20 cellular contexts compared by ENCODE assay signal in genomic region chr11:10410106-10410843, GRCh38. TPM values are rescaled to one million over a fixed set of nuclear protein-coding genes. Genes with fewer than 3 reads are reported as not detected.
"Had no signal": no experiment of that assay in that cellular context is flagged by ENCODE, and none has a peak within 500 bp of the region (broad histone marks: within the 10 kb centered on the region; RNA-seq: fewer than 3 reads in every experiment).

No MANE protein-coding gene starts in this region.

- H3K4me3 Mint-ChIP-seq: endodermal cell; stimulated activated naive B cell treated with anti-CD40 and anti-IgM and Interleukin-4, amounts not matched to agents 10 μg/mL and 1 μg/mL and 100 μg/mL, for 72 hours; stimulated activated naive CD8-positive, alpha-beta T cell treated with anti-CD3 and anti-CD28 coated beads, Interleukin-15, amount 100 ng/mL, for 72 hours had no signal

- H3K27ac Mint-ChIP-seq: endodermal cell; stimulated activated naive B cell treated with anti-CD40 and anti-IgM and Interleukin-4, amounts not matched to agents 10 μg/mL and 1 μg/mL and 100 μg/mL, for 72 hours; stimulated activated naive CD8-positive, alpha-beta T cell treated with anti-CD3 and anti-CD28 coated beads, Interleukin-15, amount 100 ng/mL, for 72 hours had no signal

- H3K9me3 ChIP-seq: colonic mucosa, heart left ventricle, neutrophil, testis, tibial nerve had no signal

- H3K4me1 ChIP-seq: colonic mucosa, testis had no signal

- ATAC-seq: left lobe of liver; naive thymus-derived CD8-positive, alpha-beta T cell; sciatic nerve; stimulated activated naive B cell treated with anti-CD40 and anti-IgM and Interleukin-4, amounts not matched to agents 10 μg/mL and 1 μg/mL and 100 μg/mL, for 72 hours; stimulated activated naive CD8-positive, alpha-beta T cell treated with anti-CD3 and anti-CD28 coated beads, Interleukin-15, amount 100 ng/mL, for 72 hours had no signal

- H3K9me3 Mint-ChIP-seq: endodermal cell; naive thymus-derived CD8-positive, alpha-beta T cell; stimulated activated naive B cell treated with anti-CD40 and anti-IgM and Interleukin-4, amounts not matched to agents 10 μg/mL and 1 μg/mL and 100 μg/mL, for 72 hours; stimulated activated naive CD8-positive, alpha-beta T cell treated with anti-CD3 and anti-CD28 coated beads, Interleukin-15, amount 100 ng/mL, for 72 hours had no signal

- H3K4me3 ChIP-seq: colonic mucosa, heart left ventricle, testis, tibial nerve had no signal

- H3K27me3 ChIP-seq: colonic mucosa, heart left ventricle, neutrophil, testis, tibial nerve had no signal

- H3K27ac ChIP-seq: colonic mucosa, heart left ventricle, neutrophil, testis, tibial nerve had no signal

- H3K27me3 Mint-ChIP-seq: stimulated activated naive B cell treated with anti-CD40 and anti-IgM and Interleukin-4, amounts not matched to agents 10 μg/mL and 1 μg/mL and 100 μg/mL, for 72 hours had no signal

- DNase-seq: colonic mucosa; dermis blood vessel endothelial cell; effector CD4-positive, alpha-beta T cell; endodermal cell; erythroblast; foreskin melanocyte; heart left ventricle; hippocampal formation; mammary epithelial cell; naive thymus-derived CD8-positive, alpha-beta T cell; stimulated activated CD4-positive, alpha-beta T cell treated with anti-CD3 and anti-CD28 coated beads, Interleukin-2, amount 100 ng/mL, for 24 hours; stimulated activated CD4-positive, alpha-beta T cell treated with anti-CD3 and anti-CD28 coated beads, Interleukin-4, amount 100 ng/mL, for 4 hours; stimulated activated naive B cell treated with anti-CD40 and anti-IgM and Interleukin-4, amounts not matched to agents 10 μg/mL and 1 μg/mL and 100 μg/mL, for 72 hours; stimulated activated naive CD8-positive, alpha-beta T cell treated with anti-CD3 and anti-CD28 coated beads, Interleukin-15, amount 100 ng/mL, for 72 hours; testis had no signal

- H3K36me3 Mint-ChIP-seq: naive thymus-derived CD8-positive, alpha-beta T cell; stimulated activated naive B cell treated with anti-CD40 and anti-IgM and Interleukin-4, amounts not matched to agents 10 μg/mL and 1 μg/mL and 100 μg/mL, for 72 hours had no signal

- H3K36me3 ChIP-seq: colonic mucosa, heart left ventricle, neutrophil, tibial nerve had no signal

RNA-seq across cellular contexts. Expression of gene AMPD3, which starts 44.8 kb away (rescaled TPM):
- polyA plus RNA-seq: neural cell had no signal
